In genomic region chr1:157721985-157722384, GRCh38 we compare ENCODE assay signal across 38 cellular contexts. TPM values are rescaled to one million over a fixed set of nuclear protein-coding genes. Genes with fewer than 3 reads are reported as not detected.
"Had no signal": no experiment of that assay in that cellular context is flagged by ENCODE, and none has a peak within 500 bp of the region (broad histone marks: within the 10 kb centered on the region; RNA-seq: fewer than 3 reads in every experiment).

No MANE protein-coding gene starts in this region.

- FAIRE-seq: colon, islet of Langerhans had no signal

- H3K4me3 ChIP-seq: dorsolateral prefrontal cortex, gastrocnemius medialis, hepatocyte, left lung, ovary, psoas muscle, sigmoid colon, thyroid gland, vagina had no signal

- H3K4me2 ChIP-seq: hepatocyte had no signal

- H3K27me3 Mint-ChIP-seq: stimulated activated naive CD8-positive, alpha-beta T cell treated with anti-CD3 and anti-CD28 coated beads, Interleukin-15, amount 100 ng/mL, for 72 hours had no signal

- DNase-seq: dorsolateral prefrontal cortex; effector CD4-positive, alpha-beta T cell; endodermal cell; foreskin fibroblast; gastrocnemius medialis; head of caudate nucleus; left cardiac atrium; left lung; mesenchymal stem cell; naive thymus-derived CD4-positive, alpha-beta T cell; occipital lobe; ovary; posterior cingulate gyrus; psoas muscle; right cardiac atrium; sigmoid colon; stimulated activated CD4-positive, alpha-beta T cell treated with anti-CD3 and anti-CD28 coated beads, Interleukin-2, amount 100 ng/mL, for 24 hours; stimulated activated CD4-positive, alpha-beta T cell treated with anti-CD3 and anti-CD28 coated beads, Interleukin-4, amount 100 ng/mL, for 24 hours; stimulated activated naive CD4-positive, alpha-beta T cell; stimulated activated naive CD8-positive, alpha-beta T cell treated with anti-CD3 and anti-CD28 coated beads, Interleukin-15, amount 100 ng/mL, for 72 hours; thyroid gland; trophoblast cell had no signal

- H3K27ac Mint-ChIP-seq: endodermal cell; mesothelial cell of epicardium; naive thymus-derived CD4-positive, alpha-beta T cell; stimulated activated naive CD8-positive, alpha-beta T cell treated with anti-CD3 and anti-CD28 coated beads, Interleukin-15, amount 100 ng/mL, for 72 hours had no signal

- H2AFZ ChIP-seq: hepatocyte had no signal

- H3K79me2 ChIP-seq: hepatocyte had no signal

- H3K4me3 Mint-ChIP-seq: endodermal cell; mesothelial cell of epicardium; naive thymus-derived CD4-positive, alpha-beta T cell; stimulated activated naive CD8-positive, alpha-beta T cell treated with anti-CD3 and anti-CD28 coated beads, Interleukin-15, amount 100 ng/mL, for 72 hours had no signal

- ATAC-seq: esophagus mucosa; gastrocnemius medialis; left cardiac atrium; left lung; naive thymus-derived CD4-positive, alpha-beta T cell; psoas muscle; right cardiac atrium; stimulated activated naive CD8-positive, alpha-beta T cell treated with anti-CD3 and anti-CD28 coated beads, Interleukin-15, amount 100 ng/mL, for 72 hours had no signal

- H3K27ac ChIP-seq: dorsolateral prefrontal cortex, epithelial cell of prostate, gastrocnemius medialis, hepatocyte, left lung, ovary, psoas muscle, sigmoid colon, thyroid gland, vagina had no signal

- H3K4me1 ChIP-seq: gastrocnemius medialis, left lung, psoas muscle, sigmoid colon, thyroid gland, vagina had no signal

- H3K36me3 Mint-ChIP-seq: mesothelial cell of epicardium had no signal

- H3K36me3 ChIP-seq: gastrocnemius medialis, left lung, ovary, sigmoid colon, thyroid gland, vagina had no signal

- H3K27me3 ChIP-seq: gastrocnemius medialis, hepatocyte, left lung, ovary, sigmoid colon, thyroid gland, vagina had no signal

- H3K9me3 ChIP-seq: gastrocnemius medialis, ovary, psoas muscle, thyroid gland, vagina had no signal

- H3K4me1 Mint-ChIP-seq: endodermal cell, mesothelial cell of epicardium had no signal

RNA-seq across cellular contexts. Expression of gene FCRL3, which starts 21.4 kb away (rescaled TPM):
- total RNA-seq: endodermal cell, gastrocnemius medialis, glomerular endothelial cell, hepatocyte, kidney epithelial cell, lower leg skin, lung microvascular endothelial cell, mesothelial cell of epicardium, occipital lobe, renal cortical epithelial cell, sigmoid colon, skeletal muscle tissue, temporal lobe, ureter, vagina had no signal
- polyA plus RNA-seq: hepatocyte, neural cell, right cardiac atrium had no signal

RNA-seq across cellular contexts. Expression of gene FCRL2, which starts 54.9 kb away (rescaled TPM):
- total RNA-seq: endodermal cell, glomerular endothelial cell, kidney epithelial cell, left cardiac atrium, lower leg skin, lung microvascular endothelial cell, mesothelial cell of epicardium, occipital lobe, renal cortical epithelial cell, right cardiac atrium, sigmoid colon, skeletal muscle tissue, thyroid gland, vagina had no signal
- polyA plus RNA-seq: hepatocyte, neural cell, right cardiac atrium had no signal
